11 cellular contexts compared by ENCODE assay signal in genomic region chr4:148447672-148448071, GRCh38. TPM values are rescaled to one million over a fixed set of nuclear protein-coding genes. Genes with fewer than 3 reads are reported as not detected.
A peak's percentile ranks its signal among the peaks of the same experiment; 100 is the strongest.
DNase-seq lines count a peak whose midpoint lies in the region; ATAC-seq and TF ChIP-seq lines count a peak whose summit lies in the region.
"Had no signal": no experiment of that assay in that cellular context is flagged by ENCODE, and none has a peak within 500 bp of the region (broad histone marks: within the 10 kb centered on the region; RNA-seq: fewer than 3 reads in every experiment).

No MANE protein-coding gene starts in this region.

- H3K4me2 ChIP-seq in H9 (ENCODE audit: insufficient read depth, insufficient read length, low read length): no peak overlapping the region

- no peaks in the 10 kb centered on the region for H3K36me3 Mint-ChIP-seq in activated CD8-positive, alpha-beta T cell treated with anti-CD3 and anti-CD28 coated beads for 36 hours (ENCODE audit: low read depth)
- no peaks in the 10 kb centered on the region for H3K36me3 Mint-ChIP-seq in activated CD8-positive, alpha-beta T cell treated with anti-CD3 and anti-CD28 coated beads, Interleukin-2, amount 10 ng/mL, durations not matched to agents 7 days and 5 days (ENCODE audit: low read depth)
- peaks cover 30% of the 10 kb centered on the region for H3K36me3 Mint-ChIP-seq in effector memory CD8-positive, alpha-beta T cell (ENCODE audit: insufficient read depth)
- H3K36me3 Mint-ChIP-seq in H9 (ENCODE audit: insufficient read depth in 1 of 3, low read depth in 3 of 3): no peaks in the 10 kb centered on the region; a peak in 1 of 7 replicates
- H3K36me3 Mint-ChIP-seq: activated naive CD8-positive, alpha-beta T cell had no signal

- H3K27ac Mint-ChIP-seq in activated CD8-positive, alpha-beta T cell treated with anti-CD3 and anti-CD28 coated beads for 36 hours: no peak overlapping the region
- no peak overlapping the region for H3K27ac Mint-ChIP-seq in activated CD8-positive, alpha-beta T cell treated with anti-CD3 and anti-CD28 coated beads, Interleukin-2, amount 10 ng/mL, durations not matched to agents 7 days and 5 days
- peak overlapping the region; percentile 10 to 44 for H3K27ac Mint-ChIP-seq in effector memory CD8-positive, alpha-beta T cell
- no peak overlapping the region for H3K27ac Mint-ChIP-seq in H9
- H3K27ac Mint-ChIP-seq: activated naive CD8-positive, alpha-beta T cell had no signal

- no peak overlapping the region for H3K23ac ChIP-seq in H9 (ENCODE audit: insufficient read length, low read depth, low read length)

- no peak overlapping the region for H3K18ac ChIP-seq in H9 (ENCODE audit: insufficient read length, low read depth, low read length)

- POLR2A ChIA-PET in activated CD8-positive, alpha-beta T cell treated with anti-CD3 and anti-CD28 coated beads for 36 hours (lab: Charles Lee): no interaction called here
- POLR2A ChIA-PET in activated CD8-positive, alpha-beta T cell treated with anti-CD3 and anti-CD28 coated beads, Interleukin-2, amount 10 ng/mL, durations not matched to agents 7 days and 5 days (lab: Charles Lee): no interaction called here

- H4K91ac ChIP-seq in H9 (ENCODE audit: insufficient read length, low read depth, low read length): no peak overlapping the region

- H3K27me3 Mint-ChIP-seq in activated CD8-positive, alpha-beta T cell treated with anti-CD3 and anti-CD28 coated beads for 36 hours: peaks cover 2% of the 10 kb centered on the region
- H3K27me3 Mint-ChIP-seq in activated CD8-positive, alpha-beta T cell treated with anti-CD3 and anti-CD28 coated beads, Interleukin-2, amount 10 ng/mL, durations not matched to agents 7 days and 5 days (ENCODE audit: low read depth): peaks cover 13% of the 10 kb centered on the region
- H3K27me3 Mint-ChIP-seq in effector memory CD8-positive, alpha-beta T cell: peaks cover 0 to 6% of the 10 kb centered on the region in 2 donors
- H3K27me3 Mint-ChIP-seq in H9 (ENCODE audit: low read depth): peaks cover 48% of the 10 kb centered on the region
- H3K27me3 Mint-ChIP-seq: activated naive CD8-positive, alpha-beta T cell had no signal

- H3T11ph ChIP-seq in H9 (ENCODE audit: low read length): no peak overlapping the region

- H3K9me3 ChIP-seq in H9 (ENCODE audit: control insufficient read depth, low read depth, low read length): no peaks in the 10 kb centered on the region

- no peak overlapping the region for H3K4me3 Mint-ChIP-seq in activated CD8-positive, alpha-beta T cell treated with anti-CD3 and anti-CD28 coated beads for 36 hours
- H3K4me3 Mint-ChIP-seq in activated CD8-positive, alpha-beta T cell treated with anti-CD3 and anti-CD28 coated beads, Interleukin-2, amount 10 ng/mL, durations not matched to agents 7 days and 5 days: no peak overlapping the region
- H3K4me3 Mint-ChIP-seq in effector memory CD8-positive, alpha-beta T cell: peak overlapping the region in 1 of 2 donors; percentile 24
- H3K4me3 Mint-ChIP-seq in H9: no peak overlapping the region

- H2BK15ac ChIP-seq in H9 (ENCODE audit: low read depth, low read length): no peak overlapping the region

- H3K79me2 ChIP-seq in H9 (ENCODE audit: insufficient read depth, low read length): no peaks in the 10 kb centered on the region

- H2BK120ac ChIP-seq in H9 (ENCODE audit: low read depth, low read length, poor library complexity, severe bottlenecking): no peak overlapping the region

- H3K27ac ChIP-seq in H9 (ENCODE audit: insufficient read length, low read depth, low read length): no peak overlapping the region
- H3K27ac ChIP-seq: HL-60 had no signal

- H4K20me1 ChIP-seq in H9 (ENCODE audit: control insufficient read depth, insufficient read depth, insufficient read length): no peaks in the 10 kb centered on the region

- peaks cover 2% of the 10 kb centered on the region; the same call in 1 of the 2 replicates for H3K4me1 ChIP-seq in H9 (ENCODE audit: insufficient read depth, low read length)

- no peak overlapping the region for H2AK5ac ChIP-seq in H9 (ENCODE audit: insufficient read length, low read length)

- DNase-seq in activated CD8-positive, alpha-beta T cell treated with anti-CD3 and anti-CD28 coated beads for 36 hours: peak; percentile 48
- no peak for DNase-seq in activated CD8-positive, alpha-beta T cell treated with anti-CD3 and anti-CD28 coated beads, Interleukin-2, amount 10 ng/mL, durations not matched to agents 7 days and 5 days
- DNase-seq in MV-4-11 (lab: John Stamatoyannopoulos, UW) (peak; percentile 2), sciatic nerve (ENCODE audit: low spot score) (no peak), H9 (no peak)
- DNase-seq in effector memory CD8-positive, alpha-beta T cell: no peak
- DNase-seq: islet precursor cell had no signal

- no peaks in the 10 kb centered on the region for H3K79me1 ChIP-seq in H9 (ENCODE audit: insufficient read depth, low read depth, low read length, poor library complexity, severe bottlenecking)

- CTCF ChIA-PET in activated CD8-positive, alpha-beta T cell treated with anti-CD3 and anti-CD28 coated beads for 36 hours (lab: Charles Lee): interaction anchor here (0.5 to 2.2 kb wide), 4 partner anchors 12 to 1795 kb away, joined by 3 to 8 read pairs (median 3); no protein-coding TSS in a partner anchor
- CTCF ChIA-PET in activated CD8-positive, alpha-beta T cell treated with anti-CD3 and anti-CD28 coated beads, Interleukin-2, amount 10 ng/mL, durations not matched to agents 7 days and 5 days (lab: Charles Lee): interaction anchor here (1.4 kb wide), 1 partner anchor 393 kb away, joined by 3 read pairs; no protein-coding TSS in a partner anchor

- H3K23me2 ChIP-seq in H9 (ENCODE audit: insufficient read length, low read depth, low read length, poor library complexity, severe bottlenecking): peaks cover 21% of the 10 kb centered on the region

- H3K4me1 Mint-ChIP-seq in activated CD8-positive, alpha-beta T cell treated with anti-CD3 and anti-CD28 coated beads for 36 hours (ENCODE audit: low read depth): peaks cover 22% of the 10 kb centered on the region
- peaks cover 14% of the 10 kb centered on the region for H3K4me1 Mint-ChIP-seq in activated CD8-positive, alpha-beta T cell treated with anti-CD3 and anti-CD28 coated beads, Interleukin-2, amount 10 ng/mL, durations not matched to agents 7 days and 5 days (ENCODE audit: low read depth)
- H3K4me1 Mint-ChIP-seq in effector memory CD8-positive, alpha-beta T cell (ENCODE audit: low read depth in 2 of 2): peaks cover 11 to 13% of the 10 kb centered on the region in 2 donors
- peaks cover 6 to 10% of the 10 kb centered on the region in 2 experiments for H3K4me1 Mint-ChIP-seq in H9

- ATAC-seq in activated CD8-positive, alpha-beta T cell treated with anti-CD3 and anti-CD28 coated beads for 36 hours: no peak
- no peak for ATAC-seq in activated CD8-positive, alpha-beta T cell treated with anti-CD3 and anti-CD28 coated beads, Interleukin-2, amount 10 ng/mL, durations not matched to agents 7 days and 5 days
- ATAC-seq in effector memory CD8-positive, alpha-beta T cell (replicated peaks): no peak
- ATAC-seq in sciatic nerve (peak; percentile 33), SK-N-SH treated with all-trans-retinoic acid at 6 μM for 48 hours (no peak), HG03097 (IDR thresholded peaks at IDR 0.05; ENCODE audit: low FRiP score, unreplicated experiment) (no peak)

- H3K14ac ChIP-seq in H9 (ENCODE audit: insufficient read depth, low read length): no peak overlapping the region

- peaks cover 10% of the 10 kb centered on the region; the same call in 1 of the 2 replicates for H3K27me3 ChIP-seq in H9 (ENCODE audit: insufficient read depth, low read length)

- H3K56ac ChIP-seq in H9 (ENCODE audit: insufficient read length, low read depth, low read length): no peak overlapping the region

- no CpG with 5 or more reads among the region's 8 CpGs for WGBS in H9 (ENCODE audit: extremely low coverage, insufficient read length, low lambda C conversion rate)

- no peaks in the 10 kb centered on the region for H3K9me3 Mint-ChIP-seq in activated CD8-positive, alpha-beta T cell treated with anti-CD3 and anti-CD28 coated beads for 36 hours
- no peaks in the 10 kb centered on the region for H3K9me3 Mint-ChIP-seq in activated CD8-positive, alpha-beta T cell treated with anti-CD3 and anti-CD28 coated beads, Interleukin-2, amount 10 ng/mL, durations not matched to agents 7 days and 5 days (ENCODE audit: insufficient read depth)
- H3K9me3 Mint-ChIP-seq in effector memory CD8-positive, alpha-beta T cell: no peaks in the 10 kb centered on the region
- no peaks in the 10 kb centered on the region; a peak in 2 of 5 replicates for H3K9me3 Mint-ChIP-seq in H9

- H2AFZ ChIP-seq in H9 (ENCODE audit: low read length): no peak overlapping the region

- intact Hi-C loops in activated CD8-positive, alpha-beta T cell treated with anti-CD3 and anti-CD28 coated beads for 36 hours (cut with micrococcal nuclease): loop anchor here (10.0 kb wide), 1 partner anchor 73 kb away; no protein-coding TSS in a partner anchor
- intact Hi-C loops in sciatic nerve (cut with DNase I): no loop called here

- no peak overlapping the region for H3K4ac ChIP-seq in H9 (ENCODE audit: low read depth, low read length)

- H3K9ac ChIP-seq in H9 (ENCODE audit: extremely low read depth, insufficient read length, low read length): no peak overlapping the region

- TF ChIP-seq CTCF in activated CD8-positive, alpha-beta T cell treated with anti-CD3 and anti-CD28 coated beads for 36 hours (IDR thresholded peaks at IDR 0.05): no peak
- no peak for TF ChIP-seq CTCF in H9 (conservative IDR thresholded peaks at IDR 0.05)

- no peak overlapping the region for H2BK12ac ChIP-seq in H9 (ENCODE audit: insufficient read length, low read depth, low read length)

- no peak overlapping the region for H4K8ac ChIP-seq in H9 (replicated peaks; ENCODE audit: insufficient read length, low read depth, low read length)

- H4K5ac ChIP-seq in H9 (ENCODE audit: insufficient read length, low read depth, low read length): no peak overlapping the region

- H2BK20ac ChIP-seq in H9 (ENCODE audit: low read depth, low read length, poor library complexity, severe bottlenecking): no peak overlapping the region

- H2BK5ac ChIP-seq in H9 (ENCODE audit: insufficient read length, low read length): no peak overlapping the region

TF ChIP-seq in SK-N-SH treated with all-trans-retinoic acid at 6 μM for 48 hours, 23 proteins besides CTCF, POLR2A, EP300 and RAD21 (continues in another document):
- TF ChIP-seq ISL1 (CRISPR knock-in tag; IDR thresholded peaks at IDR 0.05) (no peak), GLIS3 (CRISPR knock-in tag; IDR thresholded peaks at IDR 0.05) (no peak)

RNA-seq across cellular contexts. Expression of gene NR3C2, which starts 5.5 kb away (rescaled TPM):
- total RNA-seq in activated CD8-positive, alpha-beta T cell treated with anti-CD3 and anti-CD28 coated beads for 36 hours: 1 to 10 TPM; 6.1 to 6.4 TPM
- total RNA-seq in activated CD8-positive, alpha-beta T cell treated with anti-CD3 and anti-CD28 coated beads, Interleukin-2, amount 10 ng/mL, durations not matched to agents 7 days and 5 days: 1 to 10 TPM; 5.3 to 5.7 TPM
- total RNA-seq in sciatic nerve (26.2 TPM), H9 (2021) (0.86 and 1.4 TPM in 2 replicates)

Comparison
In these comparisons a context has a peak if more than half of its experiments do, and no peak if none do; other contexts are left out.
1. DNase-seq: peak in activated CD8-positive, alpha-beta T cell treated with anti-CD3 and anti-CD28 coated beads for 36 hours (single experiment) and MV-4-11 (single experiment); none in activated CD8-positive, alpha-beta T cell treated with anti-CD3 and anti-CD28 coated beads, Interleukin-2, amount 10 ng/mL, durations not matched to agents 7 days and 5 days (single experiment), effector memory CD8-positive, alpha-beta T cell (0 of 3), sciatic nerve (single experiment) and H9 (single experiment).
2. H3K27ac Mint-ChIP-seq: peak in effector memory CD8-positive, alpha-beta T cell (2 of 2); none in activated CD8-positive, alpha-beta T cell treated with anti-CD3 and anti-CD28 coated beads for 36 hours (single experiment), activated CD8-positive, alpha-beta T cell treated with anti-CD3 and anti-CD28 coated beads, Interleukin-2, amount 10 ng/mL, durations not matched to agents 7 days and 5 days (single experiment) and H9 (0 of 3).